Comparison of ENCODE assay signal across 8 cellular contexts in genomic region chr3:128123231-128123537, GRCh38. TPM values are rescaled to one million over a fixed set of nuclear protein-coding genes. Genes with fewer than 3 reads are reported as not detected.
DNase-seq lines count a peak whose midpoint lies in the region; ATAC-seq, FAIRE-seq and TF ChIP-seq lines count a peak whose summit lies in the region.

No MANE protein-coding gene starts in this region.

- intact Hi-C loops in Right ventricle myocardium inferior (cut with DNase I) (no loop called here), left cardiac atrium (cut with DNase I) (loop anchor here in 1 of 2 donors (10.0 kb wide), 1 partner anchor 48 kb away; no protein-coding TSS in a partner anchor), tibial artery (cut with DNase I; ENCODE audit: low total_unique reads) (loop anchor here (10.0 kb wide), 1 partner anchor 48 kb away; no protein-coding TSS in a partner anchor)
- intact Hi-C loops in activated T-helper 2 cell treated with anti-CD3 and anti-CD28 coated beads, Interferon-gamma antibody, Interleukin-2, Interleukin-4, amounts not matched to agents 10 μg/mL and 5 μg/mL and 100 μg/mL, durations not matched to agents 14 hours and 24 hours and 36 hours (cut with micrococcal nuclease): loop anchor here (1.0 to 10.0 kb wide), 3 partner anchors 11 to 1138 kb away; partner anchors contain the start of genes PLXNA1 and SEC61A1

- peak overlapping the region; percentile 95 for H3K9ac ChIP-seq in keratinocyte (ENCODE audit: control insufficient read depth, extremely low read depth, insufficient read depth, low read length)

- H2AFZ ChIP-seq in keratinocyte (ENCODE audit: control insufficient read depth, low read length): peak overlapping the region; percentile 94

- ATAC-seq in Right ventricle myocardium inferior (no peak), left cardiac atrium (no peak), HG03159 (IDR thresholded peaks at IDR 0.05; ENCODE audit: unreplicated experiment) (no peak)

- H3K79me2 ChIP-seq in keratinocyte (ENCODE audit: control insufficient read depth, insufficient read depth, low read length): peaks cover 39% of the 10 kb centered on the region

- H3K27ac ChIP-seq in keratinocyte (ENCODE audit: control insufficient read depth, insufficient read depth, low read length) (peak overlapping the region; percentile 85), tibial artery (peak overlapping the region; percentile 56 to 71)

- peaks cover 4% of the 10 kb centered on the region for H3K9me3 Mint-ChIP-seq in activated T-helper 2 cell treated with anti-CD3 and anti-CD28 coated beads, Interferon-gamma antibody, Interleukin-2, Interleukin-4, amounts not matched to agents 10 μg/mL and 5 μg/mL and 100 μg/mL, durations not matched to agents 14 hours and 24 hours and 36 hours

- no peaks in the 10 kb centered on the region for H3K27me3 Mint-ChIP-seq in activated T-helper 2 cell treated with anti-CD3 and anti-CD28 coated beads, Interferon-gamma antibody, Interleukin-2, Interleukin-4, amounts not matched to agents 10 μg/mL and 5 μg/mL and 100 μg/mL, durations not matched to agents 14 hours and 24 hours and 36 hours (ENCODE audit: low read depth)

- H3K36me3 Mint-ChIP-seq in activated T-helper 2 cell treated with anti-CD3 and anti-CD28 coated beads, Interferon-gamma antibody, Interleukin-2, Interleukin-4, amounts not matched to agents 10 μg/mL and 5 μg/mL and 100 μg/mL, durations not matched to agents 14 hours and 24 hours and 36 hours (ENCODE audit: low read depth): peaks cover 24% of the 10 kb centered on the region

- H3K4me3 Mint-ChIP-seq in activated T-helper 2 cell treated with anti-CD3 and anti-CD28 coated beads, Interferon-gamma antibody, Interleukin-2, Interleukin-4, amounts not matched to agents 10 μg/mL and 5 μg/mL and 100 μg/mL, durations not matched to agents 14 hours and 24 hours and 36 hours (ENCODE audit: low read depth): peak overlapping the region; percentile 98

- H3K27me3 ChIP-seq in keratinocyte (ENCODE audit: control insufficient read depth, extremely low read depth, insufficient read depth, low read length): no peaks in the 10 kb centered on the region
- no peaks in the 10 kb centered on the region for H3K27me3 ChIP-seq in tibial artery

- H3K4me1 ChIP-seq in keratinocyte (ENCODE audit: control insufficient read depth, extremely low read depth, insufficient read depth, low read length) (peaks cover 7% of the 10 kb centered on the region), tibial artery (peaks cover 0 to 13% (median 11%) of the 10 kb centered on the region in 4 donors)

- peak overlapping the region; percentile 93 for H3K27ac Mint-ChIP-seq in activated T-helper 2 cell treated with anti-CD3 and anti-CD28 coated beads, Interferon-gamma antibody, Interleukin-2, Interleukin-4, amounts not matched to agents 10 μg/mL and 5 μg/mL and 100 μg/mL, durations not matched to agents 14 hours and 24 hours and 36 hours

- peak; percentile 76 for DNase-seq in Right ventricle myocardium inferior (ENCODE audit: missing footprints)
- no peak for DNase-seq in left cardiac atrium
- no peak for DNase-seq in activated T-helper 2 cell treated with anti-CD3 and anti-CD28 coated beads, Interferon-gamma antibody, Interleukin-2, Interleukin-4, amounts not matched to agents 10 μg/mL and 5 μg/mL and 100 μg/mL, durations not matched to agents 14 hours and 24 hours and 36 hours (ENCODE audit: low spot score)
- DNase-seq in keratinocyte (ENCODE audit: low read depth, low spot score): no peak
- DNase-seq in tibial artery: no peak
- DNase-seq in DMS53 treated with DMSO at 0.1 percent for 48 hours (lab: John Stamatoyannopoulos, UW; ENCODE audit: unreplicated experiment): no peak
- no peak for DNase-seq in activated gamma-delta T cell treated with Interleukin-2 at 50 U/mL for 16 hours

- H3K4me3 ChIP-seq in keratinocyte (ENCODE audit: control insufficient read depth in 2 of 3, extremely low read depth in 1 of 3, insufficient read depth in 2 of 3, low read depth in 1 of 3, low read length in 3 of 3) (peak overlapping the region; percentile 67 to 94 (median 93)), tibial artery (peak overlapping the region; percentile 74 to 86)

- dilution Hi-C loops in keratinocyte (cut with MboI; ENCODE audit: extremely low pct_ligation_motif_present, low sequenced_read_pairs): no loop called here

- TF ChIP-seq CTCF in keratinocyte (optimal IDR thresholded peaks at IDR 0.05 in 1 of 3, IDR thresholded peaks at IDR 0.05 in 1 of 3, conservative IDR thresholded peaks at IDR 0.05 in 1 of 3; ENCODE audit: extremely low read depth in 1 of 3, insufficient read depth in 2 of 3, low read length in 3 of 3): no peak
- TF ChIP-seq CTCF in tibial artery (IDR thresholded peaks at IDR 0.05): no peak

- FAIRE-seq in keratinocyte (lab: Jason Lieb, UNC): no peak

- H3K4me1 Mint-ChIP-seq in activated T-helper 2 cell treated with anti-CD3 and anti-CD28 coated beads, Interferon-gamma antibody, Interleukin-2, Interleukin-4, amounts not matched to agents 10 μg/mL and 5 μg/mL and 100 μg/mL, durations not matched to agents 14 hours and 24 hours and 36 hours (ENCODE audit: low read depth): peaks cover 32% of the 10 kb centered on the region

- H3K36me3 ChIP-seq in keratinocyte (ENCODE audit: control insufficient read depth in 2 of 2, extremely low read depth in 1 of 2, insufficient read depth in 2 of 2, low read length in 2 of 2) (peaks cover 4 to 5% of the 10 kb centered on the region in 2 experiments), tibial artery (no peaks in the 10 kb centered on the region)

- no peaks in the 10 kb centered on the region for H4K20me1 ChIP-seq in keratinocyte (ENCODE audit: control insufficient read depth, extremely low read depth, insufficient read depth, low read length)

- no peaks in the 10 kb centered on the region for H3K9me3 ChIP-seq in keratinocyte (ENCODE audit: control insufficient read depth, low read depth, low read length)
- no peaks in the 10 kb centered on the region for H3K9me3 ChIP-seq in tibial artery

- H3K9me1 ChIP-seq in keratinocyte (ENCODE audit: control insufficient read depth, extremely low read depth, insufficient read depth, low read length): no peaks in the 10 kb centered on the region

- H3K4me2 ChIP-seq in keratinocyte (ENCODE audit: control insufficient read depth, extremely low read depth, insufficient read depth, low read depth, low read length): peak overlapping the region; percentile 95

RNA-seq across cellular contexts. Expression of gene RUVBL1, which starts 0.4 kb away (rescaled TPM):
- total RNA-seq in Right ventricle myocardium inferior (21.4 TPM), left cardiac atrium (10 to 100 TPM; 22.1 to 23.7 TPM)
- 111 and 112 TPM in 2 replicates for total RNA-seq in activated T-helper 2 cell treated with anti-CD3 and anti-CD28 coated beads, Interferon-gamma antibody, Interleukin-2, Interleukin-4, amounts not matched to agents 10 μg/mL and 5 μg/mL and 100 μg/mL, durations not matched to agents 14 hours and 24 hours and 36 hours
- polyA plus RNA-seq in keratinocyte: 66.6 to 136 TPM (median 94.8 TPM) in 3 replicates
- 52.5 TPM for polyA plus RNA-seq in keratinocyte (2011; ENCODE audit: low read depth)
- polyA plus RNA-seq in keratinocyte (2011; cell fraction: cytosol; rRNA removed): 101 and 103 TPM in 2 replicates
- 84.1 and 90.2 TPM in 2 replicates for polyA plus RNA-seq in keratinocyte (2011; cell fraction: nucleus; rRNA removed)
- polyA plus RNA-seq in keratinocyte (2012; ENCODE audit: low replicate concordance): 48.6 and 106 TPM in 2 replicates
- polyA minus RNA-seq in keratinocyte: 65.5 to 102 TPM (median 74.4 TPM) in 3 replicates
- polyA minus RNA-seq in keratinocyte (2011; cell fraction: cytosol; rRNA and poly(A)+ RNA removed): 55.1 TPM
- polyA minus RNA-seq in keratinocyte (2011; cell fraction: nucleus; rRNA and poly(A)+ RNA removed): 30.2 and 44.4 TPM in 2 replicates

RNA-seq across cellular contexts. Expression of gene EEFSEC, which starts 30.1 kb away (rescaled TPM):
- total RNA-seq in Right ventricle myocardium inferior (19.4 TPM), left cardiac atrium (10 to 100 TPM; 13.5 to 18.9 TPM)
- 22.0 and 23.8 TPM in 2 replicates for total RNA-seq in activated T-helper 2 cell treated with anti-CD3 and anti-CD28 coated beads, Interferon-gamma antibody, Interleukin-2, Interleukin-4, amounts not matched to agents 10 μg/mL and 5 μg/mL and 100 μg/mL, durations not matched to agents 14 hours and 24 hours and 36 hours
- 8.7 to 10.3 TPM (median 9.9 TPM) in 3 replicates for polyA plus RNA-seq in keratinocyte
- 9.3 TPM for polyA plus RNA-seq in keratinocyte (2011; ENCODE audit: low read depth)
- 6.2 and 11.1 TPM in 2 replicates for polyA plus RNA-seq in keratinocyte (2011; cell fraction: cytosol; rRNA removed)
- 6.4 and 9.7 TPM in 2 replicates for polyA plus RNA-seq in keratinocyte (2011; cell fraction: nucleus; rRNA removed)
- polyA plus RNA-seq in keratinocyte (2012; ENCODE audit: low replicate concordance): 8.1 and 12.4 TPM in 2 replicates
- polyA minus RNA-seq in keratinocyte: 11.4 to 20.3 TPM (median 11.8 TPM) in 3 replicates
- 15.7 TPM for polyA minus RNA-seq in keratinocyte (2011; cell fraction: cytosol; rRNA and poly(A)+ RNA removed)
- polyA minus RNA-seq in keratinocyte (2011; cell fraction: nucleus; rRNA and poly(A)+ RNA removed): 9.4 and 11.2 TPM in 2 replicates
